In genomic region chr20:25057234-25058050, GRCh38 we compare ENCODE assay signal across 8 cellular contexts. TPM values are rescaled to one million over a fixed set of nuclear protein-coding genes. Genes with fewer than 3 reads are reported as not detected.
DNase-seq lines count a peak whose midpoint lies in the region; ATAC-seq and TF ChIP-seq lines count a peak whose summit lies in the region.

No MANE protein-coding gene starts in this region.

- H3K4me1 ChIP-seq in CD8-positive, alpha-beta memory T cell (ENCODE audit: insufficient read depth, low read length): peaks cover 53% of the 10 kb centered on the region
- H3K4me1 ChIP-seq in SK-N-SH (ENCODE audit: control insufficient read depth in 1 of 2, insufficient read depth in 2 of 2, low read depth in 1 of 2, low read length in 1 of 2) (peaks cover 0 to 15% of the 10 kb centered on the region in 2 experiments; a peak in 1 of 4 replicates), heart right ventricle (peaks cover 25 to 65% (median 59%) of the 10 kb centered on the region in 9 donors), prostate gland (replicated peaks) (peaks cover 17% of the 10 kb centered on the region), uterus (peaks cover 31 to 32% of the 10 kb centered on the region in 2 donors)

- TF ChIP-seq RAD21 in SK-N-SH (IDR thresholded peaks at IDR 0.05; ENCODE audit: low read length): no peak

- peaks cover 0 to 24% (median 0%) of the 10 kb centered on the region in 3 donors for H3K36me3 Mint-ChIP-seq in CD8-positive, alpha-beta memory T cell
- H3K36me3 Mint-ChIP-seq in activated naive CD8-positive, alpha-beta T cell: peaks cover 6% of the 10 kb centered on the region

- peak overlapping the region; percentile 86 for H3K27ac ChIP-seq in CD8-positive, alpha-beta memory T cell (ENCODE audit: low read depth, low read length)
- H3K27ac ChIP-seq in SK-N-SH (ENCODE audit: low read depth in 2 of 2, low read length in 1 of 2) (no peak overlapping the region), heart right ventricle (peak overlapping the region; percentile 93 to 99 (median 98)), prostate gland (peak overlapping the region; percentile 85 to 93), uterus (peak overlapping the region; percentile 90 to 94)

- H3K9ac ChIP-seq in SK-N-SH: peak overlapping the region; percentile 39; the same call in 1 of the 2 replicates

- CTCF ChIA-PET in CD8-positive, alpha-beta memory T cell (lab: Charles Lee): interaction anchor here (0.9 to 10.4 kb wide), 5 partner anchors 10 to 103 kb away, joined by 3 to 147 read pairs (median 3); no protein-coding TSS in a partner anchor
- CTCF ChIA-PET in SK-N-SH (lab: Yijun Ruan, JAX): interaction anchor here (0.6 to 1.0 kb wide), 2 partner anchors 18 to 121 kb away, joined by 3 read pairs; no protein-coding TSS in a partner anchor

- no peaks in the 10 kb centered on the region for H3K27me3 Mint-ChIP-seq in CD8-positive, alpha-beta memory T cell
- no peaks in the 10 kb centered on the region for H3K27me3 Mint-ChIP-seq in activated naive CD8-positive, alpha-beta T cell

- peaks cover 49 to 56% (median 51%) of the 10 kb centered on the region in 3 donors for H3K4me1 Mint-ChIP-seq in CD8-positive, alpha-beta memory T cell
- peaks cover 49% of the 10 kb centered on the region for H3K4me1 Mint-ChIP-seq in activated naive CD8-positive, alpha-beta T cell (ENCODE audit: low read depth)

- no peaks in the 10 kb centered on the region for H3K9me2 ChIP-seq in SK-N-SH

- no peaks in the 10 kb centered on the region for H4K20me1 ChIP-seq in SK-N-SH (ENCODE audit: insufficient read depth)

- POLR2A ChIA-PET in CD8-positive, alpha-beta memory T cell (lab: Charles Lee): interaction anchor here (0.5 to 2.4 kb wide), 13 partner anchors 14 to 1699 kb away, joined by 3 to 26 read pairs (median 4); partner anchors contain the start of genes APMAP, CST7, ENTPD6 and PYGB
- POLR2A ChIA-PET in SK-N-SH (lab: Yijun Ruan, JAX): no interaction called here

- H3K9me3 Mint-ChIP-seq in CD8-positive, alpha-beta memory T cell: no peaks in the 10 kb centered on the region
- H3K9me3 Mint-ChIP-seq in activated naive CD8-positive, alpha-beta T cell (ENCODE audit: low read depth): no peaks in the 10 kb centered on the region

- TF ChIP-seq POLR2A in prostate gland (IDR thresholded peaks at IDR 0.05) (peak; percentile 35), uterus (IDR thresholded peaks at IDR 0.05) (peak; percentile 22 to 61)

- 2% methylated on average over 8 of the region's 86 CpGs for WGBS in SK-N-SH (ENCODE audit: low lambda C conversion rate)
- whole genome bisulfite sequencing in heart right ventricle, 2 donors: 0% methylated on average over 69 to 86 of the region's 86 CpGs
- under 1% methylated on average over 48 of the region's 86 CpGs for WGBS in prostate gland

- intact Hi-C loops in heart right ventricle (cut with DNase I) (loop anchor here in 4 of 10 donors (5.0 to 10.0 kb wide), 4 partner anchors 137 to 1703 kb away; partner anchors contain the start of genes ABHD12 (in 1 of the 4), ENTPD6 (in 1 of the 4), NXT1 (in 1 of the 4) and PYGB (in 1 of the 4)), prostate gland (cut with DNase I) (loop anchor here (10.0 kb wide), 2 partner anchors 1423 to 1703 kb away; partner anchors contain the start of genes CST3 and NXT1), uterus (cut with DNase I; ENCODE audit: low total_unique reads) (no loop called here)

- H3K27me3 ChIP-seq in CD8-positive, alpha-beta memory T cell (ENCODE audit: insufficient read depth, low read length, poor library complexity, severe bottlenecking): no peaks in the 10 kb centered on the region
- H3K27me3 ChIP-seq in SK-N-SH (ENCODE audit: insufficient read depth) (peaks cover 35% of the 10 kb centered on the region), heart right ventricle (no peaks in the 10 kb centered on the region), prostate gland (replicated peaks; ENCODE audit: insufficient read depth) (no peaks in the 10 kb centered on the region), uterus (no peaks in the 10 kb centered on the region)

- peak overlapping the region; percentile 91 for H3K4me2 ChIP-seq in SK-N-SH

- no peak for TF ChIP-seq EP300 in SK-N-SH (IDR thresholded peaks at IDR 0.05; ENCODE audit: borderline replicate concordance in 1 of 2, low read depth in 1 of 2, low read length in 1 of 2)

- H3K36me3 ChIP-seq in CD8-positive, alpha-beta memory T cell (ENCODE audit: insufficient read depth, low read length): peaks cover 9% of the 10 kb centered on the region
- no peaks in the 10 kb centered on the region for H3K36me3 ChIP-seq in SK-N-SH (replicated peaks in 1 of 2; ENCODE audit: control insufficient read depth in 1 of 2, insufficient read depth in 2 of 2, low read length in 1 of 2)
- peaks cover 0 to 4% (median 0%) of the 10 kb centered on the region in 9 donors for H3K36me3 ChIP-seq in heart right ventricle
- H3K36me3 ChIP-seq in prostate gland: no peaks in the 10 kb centered on the region
- H3K36me3 ChIP-seq in uterus: no peaks in the 10 kb centered on the region

- H3K4me3 Mint-ChIP-seq in CD8-positive, alpha-beta memory T cell: peak overlapping the region; percentile 85 to 95 (median 89)
- H3K4me3 Mint-ChIP-seq in activated naive CD8-positive, alpha-beta T cell: peak overlapping the region; percentile 85

- no peaks in the 10 kb centered on the region for H3K79me2 ChIP-seq in SK-N-SH (ENCODE audit: insufficient read depth)

- no peaks in the 10 kb centered on the region for H3F3A ChIP-seq in SK-N-SH (replicated peaks; ENCODE audit: insufficient read depth)

- no peak for TF ChIP-seq CTCF in SK-N-SH (IDR thresholded peaks at IDR 0.05)
- TF ChIP-seq CTCF in heart right ventricle (IDR thresholded peaks at IDR 0.05): peak in 2 of 9 donors; percentile 5 to 12
- peak in 1 of 4 experiments; percentile 20 for TF ChIP-seq CTCF in prostate gland (IDR thresholded peaks at IDR 0.05)
- no peak for TF ChIP-seq CTCF in uterus (IDR thresholded peaks at IDR 0.05)

- peak; percentile 22 for ATAC-seq in GM19438 (IDR thresholded peaks at IDR 0.05; ENCODE audit: low read depth, unreplicated experiment)
- ATAC-seq in HG03565 (IDR thresholded peaks at IDR 0.05; ENCODE audit: unreplicated experiment): peak; percentile 26
- ATAC-seq in heart right ventricle: peak; percentile 68 to 84 (median 78)

- peak overlapping the region; percentile 90 for H3K4me3 ChIP-seq in CD8-positive, alpha-beta memory T cell (ENCODE audit: low read length)
- H3K4me3 ChIP-seq in SK-N-SH (ENCODE audit: low read depth in 2 of 2, low read length in 1 of 2): peak overlapping the region; percentile 49 to 59
- H3K4me3 ChIP-seq in heart right ventricle: peak overlapping the region; percentile 68 to 98 (median 89)
- peak overlapping the region; percentile 77 to 87 for H3K4me3 ChIP-seq in prostate gland
- peak overlapping the region; percentile 63 to 95 for H3K4me3 ChIP-seq in uterus

- DNase-seq in CD8-positive, alpha-beta memory T cell: peak; percentile 76 to 88 (median 85)
- peak; percentile 79 for DNase-seq in SK-N-SH
- DNase-seq in heart right ventricle: peak; percentile 81 to 84
- peak; percentile 69 for DNase-seq in prostate gland (ENCODE audit: low spot score)
- peak; percentile 65 to 68 for DNase-seq in uterus

- no peaks in the 10 kb centered on the region for H3K9me3 ChIP-seq in CD8-positive, alpha-beta memory T cell (ENCODE audit: low read length)
- H3K9me3 ChIP-seq in SK-N-SH (no peaks in the 10 kb centered on the region), heart right ventricle (no peaks in the 10 kb centered on the region), prostate gland (no peaks in the 10 kb centered on the region), uterus (no peaks in the 10 kb centered on the region)

- H2AFZ ChIP-seq in SK-N-SH (ENCODE audit: low read depth): peak overlapping the region; percentile 78

- peak overlapping the region; percentile 90 to 97 (median 94) for H3K27ac Mint-ChIP-seq in CD8-positive, alpha-beta memory T cell
- peak overlapping the region; percentile 80 for H3K27ac Mint-ChIP-seq in activated naive CD8-positive, alpha-beta T cell

TF ChIP-seq in SK-N-SH, 30 proteins besides CTCF, POLR2A, EP300 and RAD21:
- TF ChIP-seq MAX (IDR thresholded peaks at IDR 0.05; ENCODE audit: low read depth): peak; percentile 62; the same call in 1 of the 2 replicates
- TF ChIP-seq GATA2 (CRISPR knock-in tag; IDR thresholded peaks at IDR 0.05): no peak
- no peak for TF ChIP-seq ZBTB33 (IDR thresholded peaks at IDR 0.05; ENCODE audit: borderline replicate concordance, low read depth)

RNA-seq across cellular contexts. Expression of gene ACSS1, which starts 0.5 kb away (rescaled TPM):
- 10 to 100 TPM; 24.5 to 24.8 TPM for total RNA-seq in CD8-positive, alpha-beta memory T cell
- polyA plus RNA-seq in CD8-positive, alpha-beta memory T cell: 59.6 TPM
- 1.3 and 2.0 TPM in 2 replicates for polyA plus RNA-seq in SK-N-SH (2012; rRNA removed)
- 0.68 and 1.2 TPM in 2 replicates for polyA plus RNA-seq in SK-N-SH (2012; cell fraction: cytosol; rRNA removed)
- 3.3 and 4.9 TPM in 2 replicates for polyA plus RNA-seq in SK-N-SH (2012; cell fraction: nucleus; rRNA removed)
- 100 to 1,000 TPM in 3 of 10 donors, 10 to 100 TPM in 7; 72.5 to 114 (median 87.4) TPM for total RNA-seq in heart right ventricle
- polyA plus RNA-seq in heart right ventricle: 10 to 100 TPM; 29.7 to 62.2 TPM
- total RNA-seq in prostate gland: 100 to 1,000 TPM; 111 to 170 TPM
- total RNA-seq in uterus: 10 to 100 TPM; 11.8 to 35.1 (median 23.1) TPM

RNA-seq across cellular contexts. Expression of gene VSX1, which starts 24.5 kb away (rescaled TPM):
- not detected for total RNA-seq in CD8-positive, alpha-beta memory T cell
- not detected for polyA plus RNA-seq in CD8-positive, alpha-beta memory T cell
- polyA plus RNA-seq in SK-N-SH (2012; rRNA removed): not detected in 2 replicates
- polyA plus RNA-seq in SK-N-SH (2012; cell fraction: cytosol; rRNA removed): not detected in 2 replicates
- polyA plus RNA-seq in SK-N-SH (2012; cell fraction: nucleus; rRNA removed): not detected in 2 replicates
- total RNA-seq in heart right ventricle: under 1 TPM in 8 of 10 donors, not detected in 2; 0.20 to 0.79 (median 0.42) TPM
- under 1 TPM; 0.16 to 0.37 TPM for polyA plus RNA-seq in heart right ventricle
- not detected for total RNA-seq in prostate gland
- under 1 TPM in 1 of 4 donors, not detected in 3; 0.18 TPM for total RNA-seq in uterus

Comparison
In these comparisons a context has a peak if more than half of its experiments do, and no peak if none do; other contexts are left out.
1. H3K27ac ChIP-seq: peak in CD8-positive, alpha-beta memory T cell (single experiment), heart right ventricle (10 of 10), prostate gland (2 of 2) and uterus (2 of 2); none in SK-N-SH (0 of 2).
2. ATAC-seq: peak in every context shown above with its lines; median percentile 78 in heart right ventricle; 26 in HG03565; 22 in GM19438.
3. Peak in every context shown above with its lines, with median percentiles within 50 percentile points of each other: DNase-seq and H3K4me3 ChIP-seq.